ENCODE assay signal across 12 cellular contexts in the genomic region with DNA sequence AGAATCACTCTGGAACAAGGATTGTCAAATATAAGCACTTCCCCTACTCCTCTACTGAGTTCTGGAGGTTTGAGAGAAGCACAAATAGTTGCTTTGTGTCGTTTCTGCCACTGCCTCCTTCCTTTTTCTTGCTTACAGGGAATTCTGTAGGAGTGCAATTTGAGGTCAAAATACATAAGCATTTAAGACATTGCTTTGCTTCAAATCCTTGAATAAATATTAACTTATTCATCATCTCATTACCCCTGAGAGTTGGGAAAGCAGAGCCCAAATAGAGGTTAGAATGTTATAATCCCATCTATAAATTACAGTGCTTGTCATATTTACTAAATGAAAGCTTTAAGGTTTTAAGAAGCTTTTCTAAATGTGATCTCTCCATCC.
DNase-seq lines count a peak whose midpoint lies in the region; ATAC-seq, FAIRE-seq and TF ChIP-seq lines count a peak whose summit lies in the region.
"Had no signal": no experiment of that assay in that cellular context is flagged by ENCODE, and none has a peak within 500 bp of the region (broad histone marks: within the 10 kb centered on the region; RNA-seq: fewer than 3 reads in every experiment).

No MANE protein-coding gene starts in this region.

- no peak for FAIRE-seq in endothelial cell of umbilical vein (lab: Jason Lieb, UNC)

- intact Hi-C loops in heart left ventricle (cut with DNase I): loop anchor here in 5 of 10 donors (2.0 to 10.0 kb wide), 5 partner anchors 44 to 258 kb away; no protein-coding TSS in a partner anchor
- intact Hi-C loops in left ventricle myocardium superior (cut with micrococcal nuclease): no loop called here
- intact Hi-C loops in endothelial cell of umbilical vein (cut with micrococcal nuclease): no loop called here
- intact Hi-C loops in vagina (cut with DNase I): no loop called here

- no peaks in the 10 kb centered on the region for H3K27me3 ChIP-seq in heart left ventricle
- no peaks in the 10 kb centered on the region for H3K27me3 ChIP-seq in endothelial cell of umbilical vein (ENCODE audit: control insufficient read depth in 2 of 2, insufficient read depth in 2 of 2, low read length in 2 of 2)
- no peaks in the 10 kb centered on the region for H3K27me3 ChIP-seq in vagina
- H3K27me3 ChIP-seq: testis had no signal

- TF ChIP-seq POLR2A in heart left ventricle (IDR thresholded peaks at IDR 0.05) (no peak), endothelial cell of umbilical vein (IDR thresholded peaks at IDR 0.05; ENCODE audit: low read depth, low read length) (no peak), vagina (IDR thresholded peaks at IDR 0.05) (no peak)

- H3K79me2 ChIP-seq in endothelial cell of umbilical vein (ENCODE audit: control insufficient read depth, insufficient read depth, low read length): no peaks in the 10 kb centered on the region

- BruUV-seq in endothelial cell of umbilical vein (replicated peaks; lab: Mats Ljungman, UMichigan): no TSS peak

- H3K4me2 ChIP-seq in endothelial cell of umbilical vein (ENCODE audit: insufficient read depth, low read length): peak overlapping the region; percentile 69

- H3K27ac ChIP-seq in heart left ventricle (peak overlapping the region in 7 of 12 donors; percentile 4 to 76 (median 31)), endothelial cell of umbilical vein (ENCODE audit: insufficient read depth, low read depth, low read length) (peak overlapping the region; percentile 98), mesodermal cell (ENCODE audit: low read depth, low read length, severe bottlenecking) (peak overlapping the region; percentile 94), vagina (peak overlapping the region; percentile 39)

- H3K4me1 ChIP-seq in heart left ventricle: peaks cover 0 to 46% (median 22%) of the 10 kb centered on the region in 12 donors
- H3K4me1 ChIP-seq in endothelial cell of umbilical vein (ENCODE audit: control insufficient read depth, extremely low read depth, insufficient read depth, low read length): peaks cover 61% of the 10 kb centered on the region
- H3K4me1 ChIP-seq in mesodermal cell (ENCODE audit: control insufficient read depth, insufficient read depth, low read length, poor library complexity, severe bottlenecking): peaks cover 41% of the 10 kb centered on the region
- peaks cover 20% of the 10 kb centered on the region for H3K4me1 ChIP-seq in vagina

- TF ChIP-seq CTCF in heart left ventricle (IDR thresholded peaks at IDR 0.05): no peak
- TF ChIP-seq CTCF in endothelial cell of umbilical vein (IDR thresholded peaks at IDR 0.05; ENCODE audit: extremely low read depth in 1 of 2, insufficient read depth in 1 of 2, low read depth in 1 of 2, low read length in 2 of 2): no peak
- TF ChIP-seq CTCF in vagina (IDR thresholded peaks at IDR 0.05): no peak

- H3K9me3 ChIP-seq in heart left ventricle (no peaks in the 10 kb centered on the region), endothelial cell of umbilical vein (replicated peaks; ENCODE audit: control insufficient read depth, insufficient read depth, low read length) (no peaks in the 10 kb centered on the region), mesodermal cell (ENCODE audit: control insufficient read depth, low read length) (no peaks in the 10 kb centered on the region), vagina (no peaks in the 10 kb centered on the region)
- H3K9me3 ChIP-seq: testis had no signal

- H3K36me3 ChIP-seq in heart left ventricle (no peaks in the 10 kb centered on the region), endothelial cell of umbilical vein (ENCODE audit: control insufficient read depth in 2 of 2, extremely low read depth in 1 of 2, insufficient read depth in 2 of 2, low read length in 2 of 2) (no peaks in the 10 kb centered on the region), mesodermal cell (ENCODE audit: control insufficient read depth, insufficient read depth, low read length) (no peaks in the 10 kb centered on the region), vagina (no peaks in the 10 kb centered on the region)

- no peak for DNase-seq in heart left ventricle
- no peak for DNase-seq in left ventricle myocardium superior
- no peak for DNase-seq in endothelial cell of umbilical vein (ENCODE audit: low read depth, low spot score)
- DNase-seq in vagina (ENCODE audit: extremely low spot score in 2 of 2): no peak
- DNase-seq in HuH-7.5 (ENCODE audit: low spot score): no peak
- DNase-seq: DND-41, glutamatergic neuron, T-helper 9 cell, testis had no signal

- CTCF ChIA-PET in endothelial cell of umbilical vein (lab: Charles Lee): interaction anchor here (0.8 to 1.1 kb wide), 2 partner anchors 11 to 20 kb away, joined by 3 read pairs; no protein-coding TSS in a partner anchor

- H4K20me1 ChIP-seq in endothelial cell of umbilical vein (replicated peaks; ENCODE audit: control insufficient read depth, extremely low read depth, insufficient read depth, low read length): no peaks in the 10 kb centered on the region

- POLR2A ChIA-PET in endothelial cell of umbilical vein (lab: Charles Lee): no interaction called here

- ATAC-seq in heart left ventricle: peak in 1 of 4 donors; percentile 6
- no peak for ATAC-seq in left ventricle myocardium superior
- ATAC-seq in GM18909 (IDR thresholded peaks at IDR 0.05; ENCODE audit: poor library complexity, unreplicated experiment): no peak
- no peak for ATAC-seq in GM19023 (IDR thresholded peaks at IDR 0.05; ENCODE audit: unreplicated experiment)

- peak overlapping the region; percentile 42 for H2AFZ ChIP-seq in endothelial cell of umbilical vein (ENCODE audit: low read depth, low read length)

- dilution Hi-C loops in endothelial cell of umbilical vein (cut with MboI; ENCODE audit: extremely low pct_ligation_motif_present, low sequenced_read_pairs): no loop called here

- peak overlapping the region; percentile 84 for H3K9ac ChIP-seq in endothelial cell of umbilical vein (replicated peaks; ENCODE audit: extremely low read depth, insufficient read depth, low read length)

- no peak overlapping the region for H3K4me3 ChIP-seq in heart left ventricle
- no peak overlapping the region for H3K4me3 ChIP-seq in endothelial cell of umbilical vein (replicated peaks in 1 of 3; ENCODE audit: insufficient read depth in 1 of 3, low read depth in 1 of 3, low read length in 3 of 3)
- H3K4me3 ChIP-seq in mesodermal cell (ENCODE audit: extremely low read depth, insufficient read depth, low read length, poor library complexity, severe bottlenecking): no peak overlapping the region
- H3K4me3 ChIP-seq in vagina: no peak overlapping the region
- H3K4me3 ChIP-seq: testis had no signal

- WGBS in heart left ventricle, 4 donors: 21 to 40% (median 30%) methylated on average over 1 of the region's 1 CpG
- no CpG with 5 or more reads among the region's 1 CpG for WGBS in mesodermal cell (ENCODE audit: insufficient coverage in 2 of 2), 2 experiments

- no peaks in the 10 kb centered on the region for H3K9me1 ChIP-seq in endothelial cell of umbilical vein (replicated peaks; ENCODE audit: control insufficient read depth, extremely low read depth, insufficient read depth, low read length)

TF ChIP-seq in endothelial cell of umbilical vein, 7 proteins besides CTCF, POLR2A, EP300 and RAD21:
- TF ChIP-seq, protein P1, sequence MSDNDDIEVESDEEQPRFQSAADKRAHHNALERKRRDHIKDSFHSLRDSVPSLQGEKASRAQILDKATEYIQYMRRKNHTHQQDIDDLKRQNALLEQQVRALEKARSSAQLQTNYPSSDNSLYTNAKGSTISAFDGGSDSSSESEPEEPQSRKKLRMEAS (IDR thresholded peaks at IDR 0.05; ENCODE audit: insufficient read depth, insufficient read length): no peak
- no peak for TF ChIP-seq POLR2AphosphoS5 (IDR thresholded peaks at IDR 0.05; ENCODE audit: insufficient read depth, low read depth, low read length)
- no peak for TF ChIP-seq FOS (IDR thresholded peaks at IDR 0.05; ENCODE audit: borderline replicate concordance, insufficient read depth, low read length)
- no peak for TF ChIP-seq EZH2 (IDR thresholded peaks at IDR 0.05; ENCODE audit: borderline replicate concordance, low read depth, low read length, severe bottlenecking)
- no peak for TF ChIP-seq MYC (IDR thresholded peaks at IDR 0.05; ENCODE audit: low read depth, low read length)
- TF ChIP-seq GATA2 (IDR thresholded peaks at IDR 0.05; ENCODE audit: insufficient read depth, insufficient read length, low read depth, low read length): no peak
- TF ChIP-seq JUN (IDR thresholded peaks at IDR 0.05; ENCODE audit: borderline replicate concordance, insufficient read depth, insufficient read length, low read depth): no peak
TF ChIP-seq in endothelial cell of umbilical vein: peak in this region for 0.

Comparison
In these comparisons a context has a peak if more than half of its experiments do, and no peak if none do; other contexts are left out.
1. H3K27ac ChIP-seq: peak in every context shown above with its lines; median percentile 98 in endothelial cell of umbilical vein; 94 in mesodermal cell; 39 in vagina; 31 in heart left ventricle.